ENCODE assay signal across 13 cellular contexts in genomic region chr2:199988176-199988575, GRCh38. TPM values are rescaled to one million over a fixed set of nuclear protein-coding genes. Genes with fewer than 3 reads are reported as not detected.
A peak's percentile ranks its signal among the peaks of the same experiment; 100 is the strongest.
DNase-seq lines count a peak whose midpoint lies in the region; ATAC-seq and TF ChIP-seq lines count a peak whose summit lies in the region.
"Had no signal": no experiment of that assay in that cellular context is flagged by ENCODE, and none has a peak within 500 bp of the region (broad histone marks: within the 10 kb centered on the region; RNA-seq: fewer than 3 reads in every experiment).

No MANE protein-coding gene starts in this region.

- WGBS in testis, 2 donors: 31 to 43% methylated on average over 6 of the region's 6 CpGs

- TF ChIP-seq CTCF in omental fat pad (IDR thresholded peaks at IDR 0.05) (no peak), testis (IDR thresholded peaks at IDR 0.05) (no peak)

- intact Hi-C loops in testis (cut with DNase I; ENCODE audit: low total_unique reads): no loop called here

- H3K4me3 ChIP-seq in Jurkat, Clone E6-1 (ENCODE audit: low read length): peak overlapping the region; percentile 17
- H3K4me3 ChIP-seq in SJCRH30 (peak overlapping the region; percentile 33), testis (no peak overlapping the region)
- H3K4me3 ChIP-seq: lung, psoas muscle, tibial artery had no signal

- peak; percentile 40 for ATAC-seq in omental fat pad (ENCODE audit: low FRiP score)
- ATAC-seq in GM21723 (IDR thresholded peaks at IDR 0.05; ENCODE audit: unreplicated experiment): no peak
- no peak for ATAC-seq in GM21786 (IDR thresholded peaks at IDR 0.05; ENCODE audit: unreplicated experiment)
- ATAC-seq: psoas muscle had no signal

- H3K4me1 ChIP-seq in SJCRH30 (peaks cover 60% of the 10 kb centered on the region), testis (no peaks in the 10 kb centered on the region)
- H3K4me1 ChIP-seq: psoas muscle, tibial artery had no signal

- H3K9me3 ChIP-seq in SJCRH30 (replicated peaks): no peaks in the 10 kb centered on the region
- H3K9me3 ChIP-seq in testis: no peaks in the 10 kb centered on the region
- H3K9me3 ChIP-seq: psoas muscle, tibial artery had no signal

- DNase-seq in Jurkat, Clone E6-1 (ENCODE audit: low read depth, low spot score): peak; percentile 84
- DNase-seq in SJCRH30 (peak; percentile 90 to 97), fibroblast of gingiva (ENCODE audit: low read depth) (peak; percentile 20), omental fat pad (ENCODE audit: low spot score) (no peak), testis (no peak)
- DNase-seq: activated CD4-positive, alpha-beta memory T cell treated with anti-CD3 and anti-CD28 coated beads, Interleukin-2, amount 10 ng/mL, durations not matched to agents 7 days and 5 days; activated naive CD4-positive, alpha-beta T cell treated with anti-CD3 and anti-CD28 coated beads, Interleukin-2, amount 50 U/mL, for 16 hours; cortex of kidney; psoas muscle; tibial artery had no signal

- H3K36me3 ChIP-seq in SJCRH30 (no peaks in the 10 kb centered on the region), testis (ENCODE audit: low read depth, missing control alignments) (no peaks in the 10 kb centered on the region)
- H3K36me3 ChIP-seq: tibial artery had no signal

- H3K27me3 ChIP-seq in SJCRH30: no peaks in the 10 kb centered on the region
- H3K27me3 ChIP-seq in testis: no peaks in the 10 kb centered on the region
- H3K27me3 ChIP-seq: tibial artery had no signal

- H3K27ac ChIP-seq in SJCRH30: peak overlapping the region; percentile 91
- no peak overlapping the region for H3K27ac ChIP-seq in testis
- H3K27ac ChIP-seq: psoas muscle, tibial artery had no signal

- TF ChIP-seq POLR2A in testis (IDR thresholded peaks at IDR 0.05): no peak

RNA-seq across cellular contexts. Expression of gene MAIP1, which starts 32.8 kb away (rescaled TPM):
- 46.1 TPM for polyA plus RNA-seq in Jurkat, Clone E6-1 (2012; ENCODE audit: insufficient read depth, insufficient read length)
- 26.9 and 31.1 TPM in 2 replicates for total RNA-seq in SJCRH30 (2014; rRNA removed; shearing (Covaris generic))
- total RNA-seq in omental fat pad: 10 to 100 TPM; 10.2 to 21.7 (median 20.0) TPM
- 10 to 100 TPM; 16.6 to 18.7 TPM for total RNA-seq in testis
- 13.6 TPM for polyA plus RNA-seq in testis (ENCODE audit: insufficient read depth, low read depth, low replicate concordance)

RNA-seq across cellular contexts. Expression of gene TYW5, which starts 32.9 kb away (rescaled TPM):
- polyA plus RNA-seq in Jurkat, Clone E6-1 (2012; ENCODE audit: insufficient read depth, insufficient read length): 5.6 TPM
- total RNA-seq in SJCRH30 (2014; rRNA removed; shearing (Covaris generic)): 9.8 and 11.8 TPM in 2 replicates
- 1 to 10 TPM; 4.1 to 9.5 (median 7.2) TPM for total RNA-seq in omental fat pad
- total RNA-seq in testis: 10 to 100 TPM; 17.2 to 18.0 TPM
- 5.3 TPM for polyA plus RNA-seq in testis (ENCODE audit: insufficient read depth, low read depth, low replicate concordance)

Comparison
In these comparisons a context has a peak if more than half of its experiments do, and no peak if none do; other contexts are left out.
1. DNase-seq: peak in Jurkat, Clone E6-1 (single experiment), SJCRH30 (2 of 2) and fibroblast of gingiva (single experiment); none in omental fat pad (single experiment) and testis (single experiment).
2. H3K4me3 ChIP-seq: peak in Jurkat, Clone E6-1 (single experiment) and SJCRH30 (single experiment); none in testis (0 of 2).